Comparison of ENCODE assay signal across 18 cellular contexts in the genomic region with DNA sequence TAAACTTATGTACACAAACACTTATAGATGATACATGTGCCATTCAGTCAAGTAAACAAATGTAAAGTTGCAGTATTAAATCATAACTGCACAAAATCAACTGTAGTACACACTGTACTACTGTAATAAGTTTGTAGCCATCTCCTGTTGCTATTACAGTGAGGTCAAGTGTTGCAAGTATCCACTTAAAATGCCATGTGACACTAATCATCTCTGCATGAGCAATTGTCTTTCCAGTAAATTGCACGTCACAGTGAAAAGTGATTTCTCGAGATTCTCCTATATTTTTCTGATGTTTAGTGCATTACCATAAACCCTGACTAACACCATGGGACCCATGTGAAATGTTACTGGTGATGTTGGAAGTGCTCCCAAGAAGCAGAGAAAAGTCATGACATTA.
A peak's percentile ranks its signal among the peaks of the same experiment; 100 is the strongest.
DNase-seq lines count a peak whose midpoint lies in the region; ATAC-seq lines count a peak whose summit lies in the region.
"Had no signal": no experiment of that assay in that cellular context is flagged by ENCODE, and none has a peak within 500 bp of the region (broad histone marks: within the 10 kb centered on the region; RNA-seq: fewer than 3 reads in every experiment).

No MANE protein-coding gene starts in this region.

- H3K9me3 Mint-ChIP-seq in activated T-cell treated with anti-CD3 and anti-CD28 coated beads, Interleukin-2, amount 50 U/mL, for 24 hours: peaks cover 5% of the 10 kb centered on the region
- H3K9me3 Mint-ChIP-seq: GM23338, H9 had no signal

- no peaks in the 10 kb centered on the region for H3K36me3 Mint-ChIP-seq in activated T-cell treated with anti-CD3 and anti-CD28 coated beads, Interleukin-2, amount 50 U/mL, for 24 hours (ENCODE audit: low read depth)
- H3K36me3 Mint-ChIP-seq in T-helper 17 cell (ENCODE audit: low read depth): no peaks in the 10 kb centered on the region
- H3K36me3 Mint-ChIP-seq: CD4-positive, alpha-beta memory T cell had no signal

- in situ Hi-C loops in SK-MEL-5 (cut with HindIII; ENCODE audit: low pct_unique_long_range_greater_than_20kb, low sequenced_read_pairs): no loop called here

- no peaks in the 10 kb centered on the region for H3K4me1 Mint-ChIP-seq in activated T-cell treated with anti-CD3 and anti-CD28 coated beads, Interleukin-2, amount 50 U/mL, for 24 hours (ENCODE audit: low read depth)
- H3K4me1 Mint-ChIP-seq in T-helper 17 cell: no peaks in the 10 kb centered on the region
- H3K4me1 Mint-ChIP-seq: CD4-positive, alpha-beta memory T cell had no signal

- ATAC-seq in T-helper 17 cell: no peak
- ATAC-seq: GM23338, HCT116 had no signal

- H3K27ac Mint-ChIP-seq in activated T-cell treated with anti-CD3 and anti-CD28 coated beads, Interleukin-2, amount 50 U/mL, for 24 hours: no peak overlapping the region
- H3K27ac Mint-ChIP-seq in T-helper 17 cell: no peak overlapping the region
- H3K27ac Mint-ChIP-seq: CD4-positive, alpha-beta memory T cell; GM23338; H9 had no signal

- peaks cover 19% of the 10 kb centered on the region for H3K27me3 Mint-ChIP-seq in activated T-cell treated with anti-CD3 and anti-CD28 coated beads, Interleukin-2, amount 50 U/mL, for 24 hours
- H3K27me3 Mint-ChIP-seq in T-helper 17 cell: no peaks in the 10 kb centered on the region

- DNase-seq in NCI-H187 (lab: John Stamatoyannopoulos, UW) (peak; percentile 21 to 24), NCI-H187 treated with DMSO at 0.1 percent for 48 hours (lab: John Stamatoyannopoulos, UW) (no peak), DMS53 (lab: John Stamatoyannopoulos, UW) (peak; percentile 39), DMS53 treated with DMSO at 0.1 percent for 48 hours (lab: John Stamatoyannopoulos, UW; ENCODE audit: unreplicated experiment) (peak; percentile 16), SK-MEL-5 (ENCODE audit: low read depth, low spot score) (peak; percentile 10), T-helper 17 cell (no peak), KG1 (lab: John Stamatoyannopoulos, UW) (no peak)
- DNase-seq in activated T-cell treated with anti-CD3 and anti-CD28 coated beads, Interleukin-2, amount 50 U/mL, for 24 hours: no peak
- DNase-seq: C1 segment of cervical spinal cord; Calu3; CD4-positive, alpha-beta memory T cell; COR-L47; DMS79; EL; GDM1; H9 had no signal

- no peak overlapping the region for H3K4me3 Mint-ChIP-seq in activated T-cell treated with anti-CD3 and anti-CD28 coated beads, Interleukin-2, amount 50 U/mL, for 24 hours
- H3K4me3 Mint-ChIP-seq in T-helper 17 cell: no peak overlapping the region
- H3K4me3 Mint-ChIP-seq: CD4-positive, alpha-beta memory T cell; GM23338; H9 had no signal

- H3K9me3 ChIP-seq in T-helper 17 cell (ENCODE audit: control insufficient read depth, low read length, poor library complexity, severe bottlenecking): no peaks in the 10 kb centered on the region

Comparison
In these comparisons a context has a peak if more than half of its experiments do, and no peak if none do; other contexts are left out.
1. DNase-seq: peak in NCI-H187 (2 of 2), DMS53 (single experiment), DMS53 treated with DMSO at 0.1 percent for 48 hours (single experiment) and SK-MEL-5 (single experiment); none in NCI-H187 treated with DMSO at 0.1 percent for 48 hours (single experiment), activated T-cell treated with anti-CD3 and anti-CD28 coated beads, Interleukin-2, amount 50 U/mL, for 24 hours (single experiment), T-helper 17 cell (0 of 3) and KG1 (single experiment).